Comparison of ENCODE assay signal across 14 cellular contexts in genomic region chr13:59774511-59774911, GRCh38.
DNase-seq lines count a peak whose midpoint lies in the region; ATAC-seq and TF ChIP-seq lines count a peak whose summit lies in the region.
"Had no signal": no experiment of that assay in that cellular context is flagged by ENCODE, and none has a peak within 500 bp of the region (broad histone marks: within the 10 kb centered on the region; RNA-seq: fewer than 3 reads in every experiment).

No MANE protein-coding gene starts in this region.

- no peaks in the 10 kb centered on the region for H3K27me3 ChIP-seq in SJCRH30
- no peaks in the 10 kb centered on the region for H3K27me3 ChIP-seq in right cardiac atrium (ENCODE audit: control insufficient read depth, insufficient read depth)
- H3K27me3 ChIP-seq: heart right ventricle had no signal

- H3K4me1 ChIP-seq in SJCRH30, result peaks cover 22% of the 10 kb centered on the region
- no peaks in the 10 kb centered on the region for H3K4me1 ChIP-seq in right cardiac atrium (ENCODE audit: control insufficient read depth, insufficient read depth, low read length)

- intact Hi-C loops in right cardiac atrium (cut with DNase I), result loop anchor here in 1 of 4 donors (10.0 kb wide), 1 partner anchor 60 kb away; no protein-coding TSS in a partner anchor

- no peaks in the 10 kb centered on the region for H3K9me3 Mint-ChIP-seq in activated T-cell treated with anti-CD3 and anti-CD28 coated beads, Interleukin-2, amount 50 U/mL, for 4 hours

- H3K36me3 ChIP-seq in SJCRH30, result peaks cover 3% of the 10 kb centered on the region; the same call in 1 of the 2 replicates
- H3K36me3 ChIP-seq: heart right ventricle had no signal

- TF ChIP-seq CTCF in fibroblast of mammary gland (conservative IDR thresholded peaks at IDR 0.05; ENCODE audit: control insufficient read depth, insufficient read depth, low read depth, low read length), result no peak

- H3K4me3 ChIP-seq in SJCRH30, result no peak overlapping the region
- no peak overlapping the region for H3K4me3 ChIP-seq in fibroblast of mammary gland (ENCODE audit: control insufficient read depth, low read depth, low read length)
- H3K4me3 ChIP-seq in right cardiac atrium (ENCODE audit: low read length), result no peak overlapping the region
- H3K4me3 ChIP-seq: heart right ventricle had no signal

- no peaks in the 10 kb centered on the region for H3K9me3 ChIP-seq in SJCRH30 (replicated peaks)
- H3K9me3 ChIP-seq in right cardiac atrium (ENCODE audit: control insufficient read depth, low read length), result no peaks in the 10 kb centered on the region
- H3K9me3 ChIP-seq: heart right ventricle had no signal

- no peaks in the 10 kb centered on the region for H3K36me3 Mint-ChIP-seq in activated T-cell treated with anti-CD3 and anti-CD28 coated beads, Interleukin-2, amount 50 U/mL, for 4 hours (ENCODE audit: insufficient read depth)

- DNase-seq in EL (peak; percentile 84), SJCRH30 (peak; percentile 55 to 76), fibroblast of mammary gland (ENCODE audit: low read depth) (peak; percentile 61), non-pigmented ciliary epithelial cell (ENCODE audit: low read depth) (peak; percentile 71), right cardiac atrium (no peak), caudate nucleus (lab: John Stamatoyannopoulos, UW) (no peak)
- DNase-seq in activated T-cell treated with anti-CD3 and anti-CD28 coated beads, Interleukin-2, amount 50 U/mL, for 4 hours, result no peak
- DNase-seq: activated CD4-positive, CD25-positive, alpha-beta regulatory T cell treated with anti-CD3 and anti-CD28 coated beads, Interleukin-2, amount 50 U/mL, for 72 hours; Calu3; heart right ventricle; NCI-H446; SHP77 treated with DMSO at 0.1 percent for 48 hours; stimulated activated naive CD4-positive, alpha-beta T cell treated with Interleukin-2 at 50 U/mL for 16 hours had no signal

- WGBS in right cardiac atrium, result 46% methylated on average over 6 of the region's 6 CpGs

- H3K4me1 Mint-ChIP-seq in activated T-cell treated with anti-CD3 and anti-CD28 coated beads, Interleukin-2, amount 50 U/mL, for 4 hours (ENCODE audit: low read depth), result no peaks in the 10 kb centered on the region

- H3K27ac ChIP-seq in SJCRH30, result peak overlapping the region; percentile 82
- no peak overlapping the region for H3K27ac ChIP-seq in right cardiac atrium (ENCODE audit: low read length)
- H3K27ac ChIP-seq in caudate nucleus (ENCODE audit: low read depth, low read length), result no peak overlapping the region
- H3K27ac ChIP-seq: heart right ventricle had no signal

- no peak overlapping the region for H3K4me3 Mint-ChIP-seq in activated T-cell treated with anti-CD3 and anti-CD28 coated beads, Interleukin-2, amount 50 U/mL, for 4 hours

- ATAC-seq in right cardiac atrium (no peak), HG02798 (IDR thresholded peaks at IDR 0.05; ENCODE audit: poor library complexity, unreplicated experiment) (no peak)
- no peak for ATAC-seq in activated T-cell treated with anti-CD3 and anti-CD28 coated beads, Interleukin-2, amount 50 U/mL, for 4 hours
- ATAC-seq: heart right ventricle had no signal

- no peaks in the 10 kb centered on the region for H3K27me3 Mint-ChIP-seq in activated T-cell treated with anti-CD3 and anti-CD28 coated beads, Interleukin-2, amount 50 U/mL, for 4 hours (ENCODE audit: low read depth)

Comparison
In these comparisons a context has a peak if more than half of its experiments do, and no peak if none do; other contexts are left out.
1. DNase-seq: peak in EL (single experiment), SJCRH30 (2 of 2), fibroblast of mammary gland (single experiment) and non-pigmented ciliary epithelial cell (single experiment); none in right cardiac atrium (0 of 3), caudate nucleus (0 of 61) and activated T-cell treated with anti-CD3 and anti-CD28 coated beads, Interleukin-2, amount 50 U/mL, for 4 hours (single experiment).